ENCODE assay signal across 1 cellular context in genomic region chr13:101382701-101383100, GRCh38.
TF ChIP-seq lines count a peak whose summit lies in the region.

No MANE protein-coding gene starts in this region.

TF ChIP-seq in H1, 55 proteins besides CTCF, POLR2A, EP300 and RAD21 (continued from another document):
- TF ChIP-seq FOSL1 (IDR thresholded peaks at IDR 0.05; ENCODE audit: insufficient read depth, low read depth, low read length) (no peak), CREB1 (IDR thresholded peaks at IDR 0.05) (no peak)
